In genomic region chr14:67851785-67852410, GRCh38 we compare ENCODE assay signal across 13 cellular contexts.
"Had no signal": no experiment of that assay in that cellular context is flagged by ENCODE, and none has a peak within 500 bp of the region (broad histone marks: within the 10 kb centered on the region; RNA-seq: fewer than 3 reads in every experiment).

No MANE protein-coding gene starts in this region.

- FAIRE-seq: colon had no signal

- H3K27me3 ChIP-seq: cardiac muscle cell had no signal

- ATAC-seq: natural killer cell had no signal

- H3K4me3 ChIP-seq: cardiac muscle cell had no signal

- H3K36me3 ChIP-seq: cardiac muscle cell had no signal

- H3K27ac ChIP-seq: cardiac muscle cell had no signal

- DNase-seq: activated CD4-positive, alpha-beta T cell treated with anti-CD3 and anti-CD28 coated beads, Interleukin-2, amount 50 U/mL, for 4 hours; activated CD4-positive, CD25-positive, alpha-beta regulatory T cell treated with anti-CD3 and anti-CD28 coated beads, Interleukin-2, amount 50 U/mL, for 72 hours; activated naive CD4-positive, alpha-beta T cell treated with anti-CD3 and anti-CD28 coated beads, Interleukin-2, amount 10 ng/mL, durations not matched to agents 7 days and 5 days; activated T-cell treated with anti-CD3 and anti-CD28 coated beads, Interleukin-2, amount 50 U/mL, for 24 hours; effector CD8-positive, alpha-beta T cell; foreskin melanocyte; kidney glomerular epithelial cell; mesenchymal stem cell; natural killer cell; stimulated activated CD4-positive, alpha-beta T cell treated with anti-CD3 and anti-CD28 coated beads, Interleukin-1b, Interleukin-23, amount 100 ng/mL, for 48 hours; T-helper 9 cell had no signal
